ENCODE assay signal across 1 cellular context in genomic region chr2:159285929-159286708, GRCh38.
A peak's percentile ranks its signal among the peaks of the same experiment; 100 is the strongest.
TF ChIP-seq lines count a peak whose summit lies in the region.

A gene with protein sequence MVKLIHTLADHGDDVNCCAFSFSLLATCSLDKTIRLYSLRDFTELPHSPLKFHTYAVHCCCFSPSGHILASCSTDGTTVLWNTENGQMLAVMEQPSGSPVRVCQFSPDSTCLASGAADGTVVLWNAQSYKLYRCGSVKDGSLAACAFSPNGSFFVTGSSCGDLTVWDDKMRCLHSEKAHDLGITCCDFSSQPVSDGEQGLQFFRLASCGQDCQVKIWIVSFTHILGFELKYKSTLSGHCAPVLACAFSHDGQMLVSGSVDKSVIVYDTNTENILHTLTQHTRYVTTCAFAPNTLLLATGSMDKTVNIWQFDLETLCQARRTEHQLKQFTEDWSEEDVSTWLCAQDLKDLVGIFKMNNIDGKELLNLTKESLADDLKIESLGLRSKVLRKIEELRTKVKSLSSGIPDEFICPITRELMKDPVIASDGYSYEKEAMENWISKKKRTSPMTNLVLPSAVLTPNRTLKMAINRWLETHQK (minus strand): TSS chr2:159286703. CDS start chr2:159283069, 3,634 bp downstream.

TF ChIP-seq in HepG2, 621 proteins besides CTCF, POLR2A, EP300 and RAD21 (continued from another document and continues in another):
- TF ChIP-seq, protein P1, sequence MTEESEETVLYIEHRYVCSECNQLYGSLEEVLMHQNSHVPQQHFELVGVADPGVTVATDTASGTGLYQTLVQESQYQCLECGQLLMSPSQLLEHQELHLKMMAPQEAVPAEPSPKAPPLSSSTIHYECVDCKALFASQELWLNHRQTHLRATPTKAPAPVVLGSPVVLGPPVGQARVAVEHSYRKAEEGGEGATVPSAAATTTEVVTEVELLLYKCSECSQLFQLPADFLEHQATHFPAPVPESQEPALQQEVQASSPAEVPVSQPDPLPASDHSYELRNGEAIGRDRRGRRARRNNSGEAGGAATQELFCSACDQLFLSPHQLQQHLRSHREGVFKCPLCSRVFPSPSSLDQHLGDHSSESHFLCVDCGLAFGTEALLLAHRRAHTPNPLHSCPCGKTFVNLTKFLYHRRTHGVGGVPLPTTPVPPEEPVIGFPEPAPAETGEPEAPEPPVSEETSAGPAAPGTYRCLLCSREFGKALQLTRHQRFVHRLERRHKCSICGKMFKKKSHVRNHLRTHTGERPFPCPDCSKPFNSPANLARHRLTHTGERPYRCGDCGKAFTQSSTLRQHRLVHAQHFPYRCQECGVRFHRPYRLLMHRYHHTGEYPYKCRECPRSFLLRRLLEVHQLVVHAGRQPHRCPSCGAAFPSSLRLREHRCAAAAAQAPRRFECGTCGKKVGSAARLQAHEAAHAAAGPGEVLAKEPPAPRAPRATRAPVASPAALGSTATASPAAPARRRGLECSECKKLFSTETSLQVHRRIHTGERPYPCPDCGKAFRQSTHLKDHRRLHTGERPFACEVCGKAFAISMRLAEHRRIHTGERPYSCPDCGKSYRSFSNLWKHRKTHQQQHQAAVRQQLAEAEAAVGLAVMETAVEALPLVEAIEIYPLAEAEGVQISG (CRISPR knock-in tag; IDR thresholded peaks at IDR 0.05) = peak; percentile 78
- no peak for TF ChIP-seq CCAR2 (optimal IDR thresholded peaks at IDR 0.05; ENCODE audit: low read depth, low read length)
- TF ChIP-seq, protein P2, sequence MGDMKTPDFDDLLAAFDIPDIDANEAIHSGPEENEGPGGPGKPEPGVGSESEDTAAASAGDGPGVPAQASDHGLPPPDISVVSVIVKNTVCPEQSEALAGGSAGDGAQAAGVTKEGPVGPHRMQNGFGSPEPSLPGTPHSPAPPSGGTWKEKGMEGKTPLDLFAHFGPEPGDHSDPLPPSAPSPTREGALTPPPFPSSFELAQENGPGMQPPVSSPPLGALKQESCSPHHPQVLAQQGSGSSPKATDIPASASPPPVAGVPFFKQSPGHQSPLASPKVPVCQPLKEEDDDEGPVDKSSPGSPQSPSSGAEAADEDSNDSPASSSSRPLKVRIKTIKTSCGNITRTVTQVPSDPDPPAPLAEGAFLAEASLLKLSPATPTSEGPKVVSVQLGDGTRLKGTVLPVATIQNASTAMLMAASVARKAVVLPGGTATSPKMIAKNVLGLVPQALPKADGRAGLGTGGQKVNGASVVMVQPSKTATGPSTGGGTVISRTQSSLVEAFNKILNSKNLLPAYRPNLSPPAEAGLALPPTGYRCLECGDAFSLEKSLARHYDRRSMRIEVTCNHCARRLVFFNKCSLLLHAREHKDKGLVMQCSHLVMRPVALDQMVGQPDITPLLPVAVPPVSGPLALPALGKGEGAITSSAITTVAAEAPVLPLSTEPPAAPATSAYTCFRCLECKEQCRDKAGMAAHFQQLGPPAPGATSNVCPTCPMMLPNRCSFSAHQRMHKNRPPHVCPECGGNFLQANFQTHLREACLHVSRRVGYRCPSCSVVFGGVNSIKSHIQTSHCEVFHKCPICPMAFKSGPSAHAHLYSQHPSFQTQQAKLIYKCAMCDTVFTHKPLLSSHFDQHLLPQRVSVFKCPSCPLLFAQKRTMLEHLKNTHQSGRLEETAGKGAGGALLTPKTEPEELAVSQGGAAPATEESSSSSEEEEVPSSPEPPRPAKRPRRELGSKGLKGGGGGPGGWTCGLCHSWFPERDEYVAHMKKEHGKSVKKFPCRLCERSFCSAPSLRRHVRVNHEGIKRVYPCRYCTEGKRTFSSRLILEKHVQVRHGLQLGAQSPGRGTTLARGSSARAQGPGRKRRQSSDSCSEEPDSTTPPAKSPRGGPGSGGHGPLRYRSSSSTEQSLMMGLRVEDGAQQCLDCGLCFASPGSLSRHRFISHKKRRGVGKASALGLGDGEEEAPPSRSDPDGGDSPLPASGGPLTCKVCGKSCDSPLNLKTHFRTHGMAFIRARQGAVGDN (CRISPR knock-in tag; IDR thresholded peaks at IDR 0.05) = peak; percentile 97
- no peak for TF ChIP-seq NFRKB (IDR thresholded peaks at IDR 0.05)
- peak; percentile 70; the same call in 1 of the 2 replicates for TF ChIP-seq GTF3A (CRISPR knock-in tag; conservative IDR thresholded peaks at IDR 0.05)
- TF ChIP-seq ZNF33A (CRISPR knock-in tag; IDR thresholded peaks at IDR 0.05; ENCODE audit: borderline replicate concordance) = no peak
- TF ChIP-seq FOXA1 (IDR thresholded peaks at IDR 0.05) = no peak
- TF ChIP-seq FOXA1 (CRISPR knock-in tag; IDR thresholded peaks at IDR 0.05) = no peak
- TF ChIP-seq ZMYM2 (CRISPR knock-in tag; IDR thresholded peaks at IDR 0.05) = no peak
- TF ChIP-seq, protein P3, sequence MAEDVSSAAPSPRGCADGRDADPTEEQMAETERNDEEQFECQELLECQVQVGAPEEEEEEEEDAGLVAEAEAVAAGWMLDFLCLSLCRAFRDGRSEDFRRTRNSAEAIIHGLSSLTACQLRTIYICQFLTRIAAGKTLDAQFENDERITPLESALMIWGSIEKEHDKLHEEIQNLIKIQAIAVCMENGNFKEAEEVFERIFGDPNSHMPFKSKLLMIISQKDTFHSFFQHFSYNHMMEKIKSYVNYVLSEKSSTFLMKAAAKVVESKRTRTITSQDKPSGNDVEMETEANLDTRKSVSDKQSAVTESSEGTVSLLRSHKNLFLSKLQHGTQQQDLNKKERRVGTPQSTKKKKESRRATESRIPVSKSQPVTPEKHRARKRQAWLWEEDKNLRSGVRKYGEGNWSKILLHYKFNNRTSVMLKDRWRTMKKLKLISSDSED (CRISPR knock-in tag; IDR thresholded peaks at IDR 0.05) = peak; percentile 97; the same call in 1 of the 2 replicates
- TF ChIP-seq, protein P4, sequence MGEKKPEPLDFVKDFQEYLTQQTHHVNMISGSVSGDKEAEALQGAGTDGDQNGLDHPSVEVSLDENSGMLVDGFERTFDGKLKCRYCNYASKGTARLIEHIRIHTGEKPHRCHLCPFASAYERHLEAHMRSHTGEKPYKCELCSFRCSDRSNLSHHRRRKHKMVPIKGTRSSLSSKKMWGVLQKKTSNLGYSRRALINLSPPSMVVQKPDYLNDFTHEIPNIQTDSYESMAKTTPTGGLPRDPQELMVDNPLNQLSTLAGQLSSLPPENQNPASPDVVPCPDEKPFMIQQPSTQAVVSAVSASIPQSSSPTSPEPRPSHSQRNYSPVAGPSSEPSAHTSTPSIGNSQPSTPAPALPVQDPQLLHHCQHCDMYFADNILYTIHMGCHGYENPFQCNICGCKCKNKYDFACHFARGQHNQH (CRISPR knock-in tag; IDR thresholded peaks at IDR 0.05) = no peak
- TF ChIP-seq, protein P5, sequence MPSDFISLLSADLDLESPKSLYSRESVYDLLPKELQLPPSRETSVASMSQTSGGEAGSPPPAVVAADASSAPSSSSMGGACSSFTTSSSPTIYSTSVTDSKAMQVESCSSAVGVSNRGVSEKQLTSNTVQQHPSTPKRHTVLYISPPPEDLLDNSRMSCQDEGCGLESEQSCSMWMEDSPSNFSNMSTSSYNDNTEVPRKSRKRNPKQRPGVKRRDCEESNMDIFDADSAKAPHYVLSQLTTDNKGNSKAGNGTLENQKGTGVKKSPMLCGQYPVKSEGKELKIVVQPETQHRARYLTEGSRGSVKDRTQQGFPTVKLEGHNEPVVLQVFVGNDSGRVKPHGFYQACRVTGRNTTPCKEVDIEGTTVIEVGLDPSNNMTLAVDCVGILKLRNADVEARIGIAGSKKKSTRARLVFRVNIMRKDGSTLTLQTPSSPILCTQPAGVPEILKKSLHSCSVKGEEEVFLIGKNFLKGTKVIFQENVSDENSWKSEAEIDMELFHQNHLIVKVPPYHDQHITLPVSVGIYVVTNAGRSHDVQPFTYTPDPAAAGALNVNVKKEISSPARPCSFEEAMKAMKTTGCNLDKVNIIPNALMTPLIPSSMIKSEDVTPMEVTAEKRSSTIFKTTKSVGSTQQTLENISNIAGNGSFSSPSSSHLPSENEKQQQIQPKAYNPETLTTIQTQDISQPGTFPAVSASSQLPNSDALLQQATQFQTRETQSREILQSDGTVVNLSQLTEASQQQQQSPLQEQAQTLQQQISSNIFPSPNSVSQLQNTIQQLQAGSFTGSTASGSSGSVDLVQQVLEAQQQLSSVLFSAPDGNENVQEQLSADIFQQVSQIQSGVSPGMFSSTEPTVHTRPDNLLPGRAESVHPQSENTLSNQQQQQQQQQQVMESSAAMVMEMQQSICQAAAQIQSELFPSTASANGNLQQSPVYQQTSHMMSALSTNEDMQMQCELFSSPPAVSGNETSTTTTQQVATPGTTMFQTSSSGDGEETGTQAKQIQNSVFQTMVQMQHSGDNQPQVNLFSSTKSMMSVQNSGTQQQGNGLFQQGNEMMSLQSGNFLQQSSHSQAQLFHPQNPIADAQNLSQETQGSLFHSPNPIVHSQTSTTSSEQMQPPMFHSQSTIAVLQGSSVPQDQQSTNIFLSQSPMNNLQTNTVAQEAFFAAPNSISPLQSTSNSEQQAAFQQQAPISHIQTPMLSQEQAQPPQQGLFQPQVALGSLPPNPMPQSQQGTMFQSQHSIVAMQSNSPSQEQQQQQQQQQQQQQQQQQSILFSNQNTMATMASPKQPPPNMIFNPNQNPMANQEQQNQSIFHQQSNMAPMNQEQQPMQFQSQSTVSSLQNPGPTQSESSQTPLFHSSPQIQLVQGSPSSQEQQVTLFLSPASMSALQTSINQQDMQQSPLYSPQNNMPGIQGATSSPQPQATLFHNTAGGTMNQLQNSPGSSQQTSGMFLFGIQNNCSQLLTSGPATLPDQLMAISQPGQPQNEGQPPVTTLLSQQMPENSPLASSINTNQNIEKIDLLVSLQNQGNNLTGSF (CRISPR knock-in tag; IDR thresholded peaks at IDR 0.05) = peak; percentile 98
- no peak for TF ChIP-seq ZNF781 (CRISPR knock-in tag; IDR thresholded peaks at IDR 0.05; ENCODE audit: borderline replicate concordance, not compliant biosample characterization)
- no peak for TF ChIP-seq GLMP (CRISPR knock-in tag; IDR thresholded peaks at IDR 0.05; ENCODE audit: borderline replicate concordance)
- no peak for TF ChIP-seq ZNF737 (CRISPR knock-in tag; IDR thresholded peaks at IDR 0.05; ENCODE audit: borderline replicate concordance)
- peak; percentile 76; the same call in 1 of the 2 replicates for TF ChIP-seq ZNF234 (CRISPR knock-in tag; conservative IDR thresholded peaks at IDR 0.05)
- TF ChIP-seq DMTF1 (CRISPR knock-in tag; IDR thresholded peaks at IDR 0.05) = no peak
- peak; percentile 16; the same call in 1 of the 2 replicates for TF ChIP-seq ISL2 (CRISPR knock-in tag; IDR thresholded peaks at IDR 0.05)
- peak; percentile 61; the same call in 1 of the 2 replicates for TF ChIP-seq POGZ (CRISPR knock-in tag; IDR thresholded peaks at IDR 0.05)
- TF ChIP-seq ZNF496 (CRISPR knock-in tag; IDR thresholded peaks at IDR 0.05; ENCODE audit: insufficient replicate concordance) = peak; percentile 15
- TF ChIP-seq ZNF670 (CRISPR knock-in tag; IDR thresholded peaks at IDR 0.05; ENCODE audit: borderline replicate concordance) = peak; percentile 86; the same call in 1 of the 2 replicates
- TF ChIP-seq FOXO1 (CRISPR knock-in tag; IDR thresholded peaks at IDR 0.05) = peak; percentile 19; the same call in 1 of the 2 replicates
- no peak for TF ChIP-seq ZNF460 (CRISPR knock-in tag; IDR thresholded peaks at IDR 0.05; ENCODE audit: borderline replicate concordance)
- no peak for TF ChIP-seq ZFP36L2 (CRISPR knock-in tag; IDR thresholded peaks at IDR 0.05)
- TF ChIP-seq, protein P6, sequence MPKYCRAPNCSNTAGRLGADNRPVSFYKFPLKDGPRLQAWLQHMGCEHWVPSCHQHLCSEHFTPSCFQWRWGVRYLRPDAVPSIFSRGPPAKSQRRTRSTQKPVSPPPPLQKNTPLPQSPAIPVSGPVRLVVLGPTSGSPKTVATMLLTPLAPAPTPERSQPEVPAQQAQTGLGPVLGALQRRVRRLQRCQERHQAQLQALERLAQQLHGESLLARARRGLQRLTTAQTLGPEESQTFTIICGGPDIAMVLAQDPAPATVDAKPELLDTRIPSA (CRISPR knock-in tag; IDR thresholded peaks at IDR 0.05; ENCODE audit: borderline replicate concordance) = peak; percentile 98
- TF ChIP-seq ZNF589 (CRISPR knock-in tag; conservative IDR thresholded peaks at IDR 0.05) = peak; percentile 74; the same call in 1 of the 2 replicates
- TF ChIP-seq ZNF572 (CRISPR knock-in tag; IDR thresholded peaks at IDR 0.05) = no peak
- peak; percentile 92 for TF ChIP-seq ARNTL (CRISPR knock-in tag; IDR thresholded peaks at IDR 0.05)
- no peak for TF ChIP-seq POLR2AphosphoS5 (IDR thresholded peaks at IDR 0.05; ENCODE audit: low read depth, low read length)
